In genomic region chr19:2667349-2667748, GRCh38 we compare ENCODE assay signal across 3 cellular contexts. TPM values are rescaled to one million over a fixed set of nuclear protein-coding genes. Genes with fewer than 3 reads are reported as not detected.
"Had no signal": no experiment of that assay in that cellular context is flagged by ENCODE, and none has a peak within 500 bp of the region (broad histone marks: within the 10 kb centered on the region; RNA-seq: fewer than 3 reads in every experiment).

No MANE protein-coding gene starts in this region.

RNA-seq across cellular contexts. Expression of gene DIRAS1, which starts 53.8 kb away (rescaled TPM):
- total RNA-seq: natural killer cell treated with Interleukin-12 subunit alpha and Interleukin-12 subunit beta and Interleukin-15 and Interleukin-18, amount 100 ng/mL, for 72 hours had no signal
- polyA plus RNA-seq: immature natural killer cell; naive thymus-derived CD4-positive, alpha-beta T cell had no signal
